In the genomic region with DNA sequence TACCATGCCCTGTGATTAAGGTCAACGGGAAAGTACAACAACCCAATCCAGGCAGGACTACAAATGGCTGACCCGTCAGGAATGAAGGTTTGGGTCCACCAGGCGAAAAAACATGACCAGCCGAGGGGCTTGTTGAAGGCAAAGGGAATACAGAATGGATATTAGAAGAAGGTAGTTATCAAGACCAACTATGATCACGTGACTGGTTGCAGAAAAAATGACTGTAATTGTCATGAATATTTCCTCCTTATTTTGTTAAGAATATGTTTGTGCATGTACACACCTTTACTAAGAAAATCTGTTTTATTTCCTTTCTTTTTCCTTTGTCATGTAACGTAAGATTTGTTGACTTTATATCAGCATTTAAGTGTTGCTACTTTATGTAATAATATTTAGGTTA, we compare ENCODE assay signal across 24 cellular contexts. TPM values are rescaled to one million over a fixed set of nuclear protein-coding genes. Genes with fewer than 3 reads are reported as not detected.
A peak's percentile ranks its signal among the peaks of the same experiment; 100 is the strongest.
DNase-seq lines count a peak whose midpoint lies in the region; ATAC-seq, FAIRE-seq and TF ChIP-seq lines count a peak whose summit lies in the region.
"Had no signal": no experiment of that assay in that cellular context is flagged by ENCODE, and none has a peak within 500 bp of the region (broad histone marks: within the 10 kb centered on the region; RNA-seq: fewer than 3 reads in every experiment).

No MANE protein-coding gene starts in this region.

- no peak for TF ChIP-seq POLR2A in IMR-90 (IDR thresholded peaks at IDR 0.05; ENCODE audit: low read depth, low read length)
- TF ChIP-seq POLR2A in K562 (conservative IDR thresholded peaks at IDR 0.05), result no peak
- TF ChIP-seq POLR2A in gastrocnemius medialis (IDR thresholded peaks at IDR 0.05), result no peak
- TF ChIP-seq POLR2A in suprapubic skin (IDR thresholded peaks at IDR 0.05), result no peak

- no peak overlapping the region for H3K18ac ChIP-seq in IMR-90 (ENCODE audit: low read depth, low read length)

- H3K4me2 ChIP-seq in IMR-90 (ENCODE audit: low read depth, low read length), result no peak overlapping the region
- no peak overlapping the region for H3K4me2 ChIP-seq in K562 (ENCODE audit: insufficient read depth, low read length)
- H3K4me2 ChIP-seq: A549 had no signal

- BruUV-seq in IMR-90 (replicated peaks; lab: Mats Ljungman, UMichigan) (no TSS peak), K562 (replicated peaks; lab: Mats Ljungman, UMichigan) (no TSS peak)

- H3K27me3 ChIP-seq in IMR-90 (ENCODE audit: control insufficient read depth, insufficient read depth, low read length) (peaks cover 8% of the 10 kb centered on the region; the same call in 1 of the 2 replicates), K562 (ENCODE audit: control insufficient read depth in 2 of 2, insufficient read depth in 2 of 2, low read length in 2 of 2) (peaks cover 3 to 28% of the 10 kb centered on the region in 2 experiments; a peak in 3 of 5 replicates), liver (ENCODE audit: control insufficient read depth in 4 of 4, insufficient read depth in 4 of 4, low read length in 3 of 4) (no peaks in the 10 kb centered on the region), gastrocnemius medialis (no peaks in the 10 kb centered on the region), suprapubic skin (no peaks in the 10 kb centered on the region)
- H3K27me3 ChIP-seq: BLaER1 treated with 17β-estradiol and CSF1 and Interleukin-3, amounts not matched to agents 10 nM and 100 nM had no signal

- H4K91ac ChIP-seq in IMR-90 (ENCODE audit: insufficient read depth, low read depth, low read length), result no peak overlapping the region

- TF ChIP-seq CTCF in IMR-90 (conservative IDR thresholded peaks at IDR 0.05; ENCODE audit: low read depth, low read length) (no peak), K562 (IDR thresholded peaks at IDR 0.05 in 2 of 3, conservative IDR thresholded peaks at IDR 0.05 in 1 of 3; ENCODE audit: insufficient read depth in 2 of 3, low read depth in 1 of 3, low read length in 3 of 3) (no peak), liver (IDR thresholded peaks at IDR 0.05; ENCODE audit: low read depth, low read length, missing input control) (no peak), gastrocnemius medialis (IDR thresholded peaks at IDR 0.05 in 4 of 5, conservative IDR thresholded peaks at IDR 0.05 in 1 of 5) (no peak), suprapubic skin (IDR thresholded peaks at IDR 0.05) (no peak)

- H3K56ac ChIP-seq in IMR-90 (ENCODE audit: extremely low read depth, insufficient read depth, low read length), result no peak overlapping the region

- H3K36me3 ChIP-seq in IMR-90 (ENCODE audit: control insufficient read depth, insufficient read depth, low read length), result no peaks in the 10 kb centered on the region
- H3K36me3 ChIP-seq in K562 (ENCODE audit: control insufficient read depth, insufficient read depth, low read length), result no peaks in the 10 kb centered on the region
- H3K36me3 ChIP-seq in liver (ENCODE audit: control insufficient read depth in 4 of 4, insufficient read depth in 3 of 4, low read depth in 1 of 4, low read length in 3 of 4), result no peaks in the 10 kb centered on the region
- no peaks in the 10 kb centered on the region for H3K36me3 ChIP-seq in gastrocnemius medialis
- no peaks in the 10 kb centered on the region for H3K36me3 ChIP-seq in suprapubic skin
- H3K36me3 ChIP-seq: BLaER1 treated with 17β-estradiol and CSF1 and Interleukin-3, amounts not matched to agents 10 nM and 100 nM had no signal

- no peak overlapping the region for H2BK120ac ChIP-seq in IMR-90 (ENCODE audit: low read depth, low read length)

- H3K4me1 ChIP-seq in IMR-90 (ENCODE audit: control insufficient read depth, insufficient read depth, low read length) (peaks cover 2% of the 10 kb centered on the region; the same call in 1 of the 2 replicates), K562 (replicated peaks in 1 of 2; ENCODE audit: control insufficient read depth in 2 of 2, insufficient read depth in 2 of 2, low read length in 2 of 2) (no peaks in the 10 kb centered on the region), liver (ENCODE audit: control insufficient read depth in 4 of 4, insufficient read depth in 4 of 4, low read length in 3 of 4) (peaks cover 11 to 52% (median 30%) of the 10 kb centered on the region in 4 donors), gastrocnemius medialis (peaks cover 24 to 32% of the 10 kb centered on the region in 2 donors), suprapubic skin (no peaks in the 10 kb centered on the region)
- H3K4me1 ChIP-seq: A549; BLaER1 treated with 17β-estradiol and CSF1 and Interleukin-3, amounts not matched to agents 10 nM and 100 nM had no signal

- H4K20me1 ChIP-seq in IMR-90 (ENCODE audit: insufficient read depth, low read length) (no peaks in the 10 kb centered on the region), K562 (replicated peaks; ENCODE audit: control insufficient read depth, insufficient read depth, low read length) (no peaks in the 10 kb centered on the region)
- H4K20me1 ChIP-seq: BLaER1 treated with 17β-estradiol and CSF1 and Interleukin-3, amounts not matched to agents 10 nM and 100 nM had no signal

- dilution Hi-C loops in IMR-90 (cut with HindIII; ENCODE audit: low sequenced_read_pairs, unreplicated experiment), result no loop called here

- in situ Hi-C loops in IMR-90 (cut with MboI; ENCODE audit: low sequenced_read_pairs), result no loop called here
- in situ Hi-C loops in K562 (cut with MboI), result no loop called here
- in situ Hi-C loops in gastrocnemius medialis (cut with MboI; ENCODE audit: low sequenced_read_pairs in 4 of 4), result no loop called here

- H2AK9ac ChIP-seq in IMR-90 (replicated peaks; ENCODE audit: low read depth, low read length, poor library complexity), result no peak overlapping the region

- H3K9me3 ChIP-seq in IMR-90 (ENCODE audit: control insufficient read depth, insufficient read depth, low read length) (no peaks in the 10 kb centered on the region), K562 (replicated peaks; ENCODE audit: control insufficient read depth, insufficient read depth, low read depth, low read length) (no peaks in the 10 kb centered on the region), liver (ENCODE audit: control insufficient read depth in 4 of 4, low read length in 3 of 4) (no peaks in the 10 kb centered on the region), gastrocnemius medialis (no peaks in the 10 kb centered on the region), suprapubic skin (no peaks in the 10 kb centered on the region)
- H3K9me3 ChIP-seq: A549; BLaER1 treated with 17β-estradiol and CSF1 and Interleukin-3, amounts not matched to agents 10 nM and 100 nM; Caco-2 had no signal

- H2AFZ ChIP-seq in IMR-90 (replicated peaks; ENCODE audit: low read length, poor library complexity) (no peak overlapping the region), K562 (ENCODE audit: low read depth, low read length) (no peak overlapping the region)

- POLR2A ChIA-PET in IMR-90 (lab: Charles Lee; ENCODE audit: unreplicated experiment), result no interaction called here
- POLR2A ChIA-PET in K562 (lab: Yijun Ruan, JAX), result no interaction called here

- no peak for TF ChIP-seq EP300 in K562 (IDR thresholded peaks at IDR 0.05; ENCODE audit: low read length)
- TF ChIP-seq EP300 in suprapubic skin (IDR thresholded peaks at IDR 0.05), result no peak

- H2BK20ac ChIP-seq in IMR-90 (ENCODE audit: low read depth, low read length), result no peak overlapping the region

- no peak overlapping the region for H2BK15ac ChIP-seq in IMR-90 (ENCODE audit: low read depth, low read length)

- no peaks in the 10 kb centered on the region for H3K79me1 ChIP-seq in IMR-90 (ENCODE audit: low read depth in 1 of 2, low read length in 2 of 2)

- H2AK5ac ChIP-seq in IMR-90 (ENCODE audit: low read depth, low read length), result no peak overlapping the region

- no peak overlapping the region for H4K8ac ChIP-seq in IMR-90 (ENCODE audit: low read depth in 2 of 2, low read length in 2 of 2)

- FAIRE-seq in K562 (lab: Jason Lieb, UNC), result no peak
- FAIRE-seq: A549, D721Med, GM12891, GM19239 had no signal

- CTCF ChIA-PET in IMR-90 (lab: Yijun Ruan, JAX) (no interaction called here), K562 (lab: Yijun Ruan, JAX; ENCODE audit: low intra/inter-chr PET ratio) (no interaction called here)

- WGBS in IMR-90 (ENCODE audit: extremely low coverage in 2 of 2, insufficient read length in 1 of 2), 2 experiments, result 67% methylated on average over 2 of the region's 6 CpGs; no CpG with 5 or more reads in 1 of the 2 experiments
- 2% methylated on average over 6 of the region's 6 CpGs for WGBS in K562 (ENCODE audit: insufficient coverage, low coverage, missing lambda C conversion rate)
- 70% methylated on average over 6 of the region's 6 CpGs for WGBS in liver
- 91% methylated on average over 6 of the region's 6 CpGs for WGBS in suprapubic skin

- no peak overlapping the region for H3K23ac ChIP-seq in IMR-90 (ENCODE audit: low read depth, low read length)

- ATAC-seq in IMR-90 (ENCODE audit: low read depth), result no peak
- no peak for ATAC-seq in K562
- no peak for ATAC-seq in gastrocnemius medialis
- ATAC-seq in HG03139 (IDR thresholded peaks at IDR 0.05; ENCODE audit: unreplicated experiment), result no peak
- ATAC-seq: A549; CD8-positive, alpha-beta T cell had no signal

- H2BK5ac ChIP-seq in IMR-90 (ENCODE audit: low read depth, low read length, poor library complexity, severe bottlenecking), result no peak overlapping the region

- intact Hi-C loops in IMR-90 (cut with micrococcal nuclease), result no loop called here
- intact Hi-C loops in K562 (cut with micrococcal nuclease), result no loop called here
- intact Hi-C loops in gastrocnemius medialis (cut with DNase I; ENCODE audit: low total_unique reads), result no loop called here

- H3K4me3 ChIP-seq in IMR-90 (ENCODE audit: insufficient read depth, low read depth, low read length), result no peak overlapping the region
- H3K4me3 ChIP-seq in K562, result no peak overlapping the region
- H3K4me3 ChIP-seq in liver (ENCODE audit: low read depth in 1 of 3, low read length in 3 of 3), result peak overlapping the region; percentile 48 to 93 (median 90)
- no peak overlapping the region for H3K4me3 ChIP-seq in gastrocnemius medialis
- no peak overlapping the region for H3K4me3 ChIP-seq in suprapubic skin
- H3K4me3 ChIP-seq: A549; BLaER1 treated with 17β-estradiol and CSF1 and Interleukin-3, amounts not matched to agents 10 nM and 100 nM had no signal

- H3K79me2 ChIP-seq in K562 (ENCODE audit: control insufficient read depth, insufficient read depth, low read length), result no peaks in the 10 kb centered on the region

- H3K27ac ChIP-seq in IMR-90 (ENCODE audit: insufficient read depth, low read length) (no peak overlapping the region), K562 (ENCODE audit: extremely low read depth, low read depth, low read length) (no peak overlapping the region), liver (ENCODE audit: low read depth in 1 of 2, low read length in 2 of 2) (peak overlapping the region; percentile 82 to 96), gastrocnemius medialis (peak overlapping the region; percentile 50 to 99 (median 98)), suprapubic skin (no peak overlapping the region)
- H3K27ac ChIP-seq: 22Rv1; A549; BLaER1 treated with 17β-estradiol and CSF1 and Interleukin-3, amounts not matched to agents 10 nM and 100 nM; C4-2B had no signal

- H3K9ac ChIP-seq in IMR-90 (ENCODE audit: low read depth, low read length) (no peak overlapping the region), K562 (ENCODE audit: insufficient read depth in 1 of 2, low read depth in 2 of 2, low read length in 2 of 2) (no peak overlapping the region), liver (ENCODE audit: low read depth in 1 of 2, low read length in 2 of 2) (peak overlapping the region in 1 of 2 donors; percentile 66)
- H3K9ac ChIP-seq: BLaER1 treated with 17β-estradiol and CSF1 and Interleukin-3, amounts not matched to agents 10 nM and 100 nM had no signal

- H3K4ac ChIP-seq in IMR-90 (ENCODE audit: low read depth, low read length), result no peak overlapping the region

- H3K14ac ChIP-seq in IMR-90 (replicated peaks; ENCODE audit: low read depth, low read length), result no peak overlapping the region

- TF ChIP-seq RAD21 in IMR-90 (IDR thresholded peaks at IDR 0.05; ENCODE audit: low read length) (no peak), K562 (CRISPR knock-in tag; conservative IDR thresholded peaks at IDR 0.05 in 1 of 2, IDR thresholded peaks at IDR 0.05 in 1 of 2) (no peak), liver (IDR thresholded peaks at IDR 0.05) (no peak)

- DNase-seq in IMR-90, result no peak
- no peak for DNase-seq in K562 (ENCODE audit: extremely low read depth in 1 of 4, low spot score in 3 of 4)
- DNase-seq in gastrocnemius medialis, result no peak
- no peak for DNase-seq in DMS153 treated with DMSO at 0.1 percent for 48 hours (lab: John Stamatoyannopoulos, UW; ENCODE audit: unreplicated experiment)
- no peak for DNase-seq in suprapubic skin (ENCODE audit: low spot score in 2 of 2)
- DNase-seq: AML-193; Caco-2; Calu3; CD4-positive, alpha-beta T cell; CD8-positive, alpha-beta T cell; DMS53; DMS79; DND-41; EL; GDM1 had no signal

- peaks cover 2% of the 10 kb centered on the region; the same call in 1 of the 2 replicates for H3K9me1 ChIP-seq in IMR-90 (ENCODE audit: insufficient read depth, low read length)
- H3K9me1 ChIP-seq in K562 (ENCODE audit: control insufficient read depth, insufficient read depth, low read length), result no peaks in the 10 kb centered on the region

- H4K5ac ChIP-seq in IMR-90 (ENCODE audit: low read depth, low read length), result no peak overlapping the region

RNA-seq across cellular contexts. Expression of a gene that starts 22.9 kb away (rescaled TPM):
- 11.4 and 11.8 TPM in 2 replicates for total RNA-seq in IMR-90 (2012; rRNA removed)
- 3.3 and 4.2 TPM in 2 replicates for polyA plus RNA-seq in IMR-90 (2012; rRNA removed)
- 0.69 and 0.75 TPM in 2 replicates for polyA plus RNA-seq in IMR-90 (2012; cell fraction: cytosol; rRNA removed)
- 0.24 and 2.3 TPM in 2 replicates for polyA plus RNA-seq in IMR-90 (2012; cell fraction: nucleus; rRNA removed; ENCODE audit: low replicate concordance)
- total RNA-seq in K562 (2011; cell fraction: chromatin; rRNA removed; ENCODE audit: low replicate concordance), result 2.5 and 6.6 TPM in 2 replicates
- 1.8 and 2.1 TPM in 2 replicates for total RNA-seq in K562 (2011; cell fraction: nucleolus; rRNA removed)
- total RNA-seq in K562 (2011; cell fraction: nucleoplasm; rRNA removed), result 2.9 and 3.1 TPM in 2 replicates
- 1.8 and 2.1 TPM in 2 replicates for total RNA-seq in K562 (2014; rRNA removed)
- 4.1 and 4.7 TPM in 2 replicates for total RNA-seq in K562 (2014; rRNA removed; fragmentation: Illumina TruSeq; extraction: Trizol)
- 4.0 and 4.1 TPM in 2 replicates for total RNA-seq in K562 (2015; rRNA removed; fragmentation: Illumina TruSeq; extraction: Trizol)
- total RNA-seq in K562 (2021), result 4.3 and 4.6 TPM in 2 replicates
- polyA plus RNA-seq in K562 (2011; rRNA removed), result 3.1 and 3.2 TPM in 2 replicates
- polyA plus RNA-seq in K562 (2011; cell fraction: cytosol; rRNA removed), result 0.67 and 1.9 TPM in 2 replicates
- 1.00 and 1.3 TPM in 2 replicates for polyA plus RNA-seq in K562 (2011; cell fraction: nucleus; rRNA removed)
- polyA plus RNA-seq in K562 (2012), result 2.5 and 3.5 TPM in 2 replicates
- 4.0 and 5.0 TPM in 2 replicates for polyA plus RNA-seq in K562 (2014; fragmentation: Illumina TruSeq; extraction: Trizol)
- 1 to 10 TPM; 2.4 to 2.9 TPM for polyA plus RNA-seq in K562 (2014; fragmentation: Nextera tagmentation; extraction: Ambion mirVana)
- 2.1 and 2.5 TPM in 2 replicates for polyA plus RNA-seq in K562 (2014; rRNA removed)
- polyA minus RNA-seq in K562 (2011; rRNA and poly(A)+ RNA removed), result 9.7 and 12.1 TPM in 2 replicates
- polyA minus RNA-seq in K562 (2011; cell fraction: cytosol; rRNA and poly(A)+ RNA removed), result 2.5 and 3.1 TPM in 2 replicates
- 0.94 and 1.3 TPM in 2 replicates for polyA minus RNA-seq in K562 (2011; cell fraction: nucleus; rRNA and poly(A)+ RNA removed)
- total RNA-seq in liver, result 10 to 100 TPM; 12.7 to 22.5 TPM
- 1 to 10 TPM; 7.1 to 8.1 TPM for polyA plus RNA-seq in liver
- total RNA-seq in gastrocnemius medialis, result 100 to 1,000 TPM in 1 of 4 donors, 10 to 100 TPM in 3; 43.3 to 115 (median 78.9) TPM
- 10 to 100 TPM in 2 of 4 donors, 1 to 10 TPM in 2; 9.0 to 14.7 (median 10.2) TPM for total RNA-seq in suprapubic skin

Comparison
In these comparisons a context has a peak if more than half of its experiments do, and no peak if none do; other contexts are left out.
1. H3K27ac ChIP-seq: peak in liver (2 of 2) and gastrocnemius medialis (4 of 4); none in IMR-90 (single experiment), K562 (single experiment) and suprapubic skin (single experiment).
2. H3K4me3 ChIP-seq: peak in liver (3 of 3); none in IMR-90 (single experiment), K562 (single experiment), gastrocnemius medialis (0 of 4) and suprapubic skin (single experiment).